8 cellular contexts compared by ENCODE assay signal in genomic region chr6:2971420-2972218, GRCh38. TPM values are rescaled to one million over a fixed set of nuclear protein-coding genes. Genes with fewer than 3 reads are reported as not detected.
A peak's percentile ranks its signal among the peaks of the same experiment; 100 is the strongest.
DNase-seq lines count a peak whose midpoint lies in the region; ATAC-seq, FAIRE-seq and TF ChIP-seq lines count a peak whose summit lies in the region.

SERPINB6 (minus strand) TSS chr6:2971567; CDS start chr6:2959332, 12,235 bp downstream.

- H3K27me3 ChIP-seq in HUES64 (ENCODE audit: insufficient read depth, low read length): peaks cover 12% of the 10 kb centered on the region; the same call in 1 of the 2 replicates
- peaks cover 5% of the 10 kb centered on the region for H3K27me3 ChIP-seq in iPS-15b (ENCODE audit: control insufficient read depth, insufficient read depth, low read length)
- no peaks in the 10 kb centered on the region for H3K27me3 ChIP-seq in rectal smooth muscle tissue (ENCODE audit: control insufficient read depth, insufficient read depth, low read length)

- no peak for ATAC-seq in HG03378 (IDR thresholded peaks at IDR 0.05; ENCODE audit: unreplicated experiment)

- H3K4me3 ChIP-seq in HUES64 (ENCODE audit: low read length) (peak within 1 kb of the TSS; percentile 45), cardiac fibroblast (replicated peaks in 1 of 2; ENCODE audit: low read depth in 2 of 2, low read length in 2 of 2) (peak within 1 kb of the TSS; percentile 53 to 60), iPS-15b (ENCODE audit: low read depth, low read length) (peak within 1 kb of the TSS; percentile 52), rectal smooth muscle tissue (ENCODE audit: low read length) (peak within 1 kb of the TSS; percentile 73)

- H3K27ac ChIP-seq in HUES64 (ENCODE audit: low read depth, low read length) (no peak within 1 kb of the TSS), VCaP (peak within 1 kb of the TSS; percentile 85), rectal smooth muscle tissue (ENCODE audit: low read depth, low read length) (peak within 1 kb of the TSS; percentile 97)

- WGBS in HUES64: 15% methylated on average over 62 of the region's 63 CpGs

- TF ChIP-seq POLR2A in GM12891 (IDR thresholded peaks at IDR 0.05; ENCODE audit: low read depth, low read length): no peak

- H3K4me1 ChIP-seq in HUES64 (ENCODE audit: insufficient read depth, low read length) (peaks cover 7% of the 10 kb centered on the region; the same call in 1 of the 2 replicates), iPS-15b (ENCODE audit: control insufficient read depth, insufficient read depth, low read length) (peaks cover 4% of the 10 kb centered on the region), rectal smooth muscle tissue (ENCODE audit: control insufficient read depth, insufficient read depth, low read length) (peaks cover 8% of the 10 kb centered on the region)

- peak; percentile 80 for DNase-seq in CMK (ENCODE audit: low read depth)
- peak; percentile 78 to 87 for DNase-seq in cardiac fibroblast (ENCODE audit: low read depth in 2 of 2)
- DNase-seq in GM12891 (ENCODE audit: insufficient read length, low spot score): no peak

- H3K9me3 ChIP-seq in HUES64 (ENCODE audit: insufficient read depth, low read depth, low read length) (no peaks in the 10 kb centered on the region), iPS-15b (ENCODE audit: control insufficient read depth, insufficient read depth, low read length) (no peaks in the 10 kb centered on the region)

- no peak for FAIRE-seq in GM12891 (lab: Jason Lieb, UNC)

- H3K9ac ChIP-seq in HUES64 (ENCODE audit: low read depth, low read length): peak within 1 kb of the TSS; percentile 72
- no peak within 1 kb of the TSS for H3K9ac ChIP-seq in iPS-15b (ENCODE audit: low read depth, low read length)
- H3K9ac ChIP-seq in rectal smooth muscle tissue (ENCODE audit: low read length): peak within 1 kb of the TSS; percentile 56

- TF ChIP-seq CTCF in VCaP (conservative IDR thresholded peaks at IDR 0.05) (no peak), cardiac fibroblast (IDR thresholded peaks at IDR 0.05; ENCODE audit: low read depth, low read length) (no peak)

- no peaks in the 10 kb centered on the region for H3K36me3 ChIP-seq in HUES64 (ENCODE audit: insufficient read depth, low read length)
- no peaks in the 10 kb centered on the region for H3K36me3 ChIP-seq in iPS-15b (ENCODE audit: control insufficient read depth, insufficient read depth, low read length)
- no peaks in the 10 kb centered on the region for H3K36me3 ChIP-seq in rectal smooth muscle tissue (ENCODE audit: control insufficient read depth, insufficient read depth, low read length)

TF ChIP-seq in GM12891, 5 proteins besides CTCF, POLR2A, EP300 and RAD21:
- no peak for TF ChIP-seq SPI1 (IDR thresholded peaks at IDR 0.05; ENCODE audit: low read depth, low read length)
- TF ChIP-seq POU2F2 (IDR thresholded peaks at IDR 0.05; ENCODE audit: low read depth, low read length): no peak
- TF ChIP-seq TAF1 (IDR thresholded peaks at IDR 0.05; ENCODE audit: low read depth, low read length): no peak
- no peak for TF ChIP-seq POLR2AphosphoS5 (IDR thresholded peaks at IDR 0.05; ENCODE audit: low read depth, low read length)
- TF ChIP-seq PAX5 (IDR thresholded peaks at IDR 0.05; ENCODE audit: insufficient read depth, low read length, severe bottlenecking): no peak

RNA-seq across cellular contexts. Expression of gene SERPINB6, which starts in this region (rescaled TPM):
- 15.9 TPM for polyA plus RNA-seq in HUES64 (2013, experiment 1 of 2)
- polyA plus RNA-seq in HUES64 (2013, experiment 2 of 2): 21.7 TPM
- polyA plus RNA-seq in GM12891 (2012; ENCODE audit: low read depth, missing spikeins): 1.7 TPM
